ENCODE assay signal across 1 cellular context in the genomic region with DNA sequence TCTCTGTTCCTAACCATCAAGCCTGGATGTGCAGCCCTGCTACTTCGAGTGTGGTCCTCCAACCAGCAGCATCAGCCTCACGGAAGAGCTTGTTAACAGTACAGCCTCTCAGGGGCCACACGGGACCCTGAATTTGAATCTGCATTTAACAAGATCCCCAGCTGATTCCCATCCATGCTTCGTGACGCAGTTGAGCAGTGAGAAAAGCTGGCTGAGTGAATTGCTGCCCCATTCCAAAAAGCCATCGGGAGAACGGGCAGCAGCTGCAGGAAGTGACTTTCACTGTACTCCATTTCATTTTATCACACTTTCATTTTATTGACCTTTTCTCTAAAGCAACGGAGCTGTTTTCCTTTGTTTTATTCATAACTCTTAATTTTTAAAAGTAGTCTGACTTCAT.
TF ChIP-seq lines count a peak whose summit lies in the region.

No MANE protein-coding gene starts in this region.

TF ChIP-seq in GM23338, 12 proteins besides CTCF, POLR2A, EP300 and RAD21 (continued from another document):
- TF ChIP-seq, protein P1, sequence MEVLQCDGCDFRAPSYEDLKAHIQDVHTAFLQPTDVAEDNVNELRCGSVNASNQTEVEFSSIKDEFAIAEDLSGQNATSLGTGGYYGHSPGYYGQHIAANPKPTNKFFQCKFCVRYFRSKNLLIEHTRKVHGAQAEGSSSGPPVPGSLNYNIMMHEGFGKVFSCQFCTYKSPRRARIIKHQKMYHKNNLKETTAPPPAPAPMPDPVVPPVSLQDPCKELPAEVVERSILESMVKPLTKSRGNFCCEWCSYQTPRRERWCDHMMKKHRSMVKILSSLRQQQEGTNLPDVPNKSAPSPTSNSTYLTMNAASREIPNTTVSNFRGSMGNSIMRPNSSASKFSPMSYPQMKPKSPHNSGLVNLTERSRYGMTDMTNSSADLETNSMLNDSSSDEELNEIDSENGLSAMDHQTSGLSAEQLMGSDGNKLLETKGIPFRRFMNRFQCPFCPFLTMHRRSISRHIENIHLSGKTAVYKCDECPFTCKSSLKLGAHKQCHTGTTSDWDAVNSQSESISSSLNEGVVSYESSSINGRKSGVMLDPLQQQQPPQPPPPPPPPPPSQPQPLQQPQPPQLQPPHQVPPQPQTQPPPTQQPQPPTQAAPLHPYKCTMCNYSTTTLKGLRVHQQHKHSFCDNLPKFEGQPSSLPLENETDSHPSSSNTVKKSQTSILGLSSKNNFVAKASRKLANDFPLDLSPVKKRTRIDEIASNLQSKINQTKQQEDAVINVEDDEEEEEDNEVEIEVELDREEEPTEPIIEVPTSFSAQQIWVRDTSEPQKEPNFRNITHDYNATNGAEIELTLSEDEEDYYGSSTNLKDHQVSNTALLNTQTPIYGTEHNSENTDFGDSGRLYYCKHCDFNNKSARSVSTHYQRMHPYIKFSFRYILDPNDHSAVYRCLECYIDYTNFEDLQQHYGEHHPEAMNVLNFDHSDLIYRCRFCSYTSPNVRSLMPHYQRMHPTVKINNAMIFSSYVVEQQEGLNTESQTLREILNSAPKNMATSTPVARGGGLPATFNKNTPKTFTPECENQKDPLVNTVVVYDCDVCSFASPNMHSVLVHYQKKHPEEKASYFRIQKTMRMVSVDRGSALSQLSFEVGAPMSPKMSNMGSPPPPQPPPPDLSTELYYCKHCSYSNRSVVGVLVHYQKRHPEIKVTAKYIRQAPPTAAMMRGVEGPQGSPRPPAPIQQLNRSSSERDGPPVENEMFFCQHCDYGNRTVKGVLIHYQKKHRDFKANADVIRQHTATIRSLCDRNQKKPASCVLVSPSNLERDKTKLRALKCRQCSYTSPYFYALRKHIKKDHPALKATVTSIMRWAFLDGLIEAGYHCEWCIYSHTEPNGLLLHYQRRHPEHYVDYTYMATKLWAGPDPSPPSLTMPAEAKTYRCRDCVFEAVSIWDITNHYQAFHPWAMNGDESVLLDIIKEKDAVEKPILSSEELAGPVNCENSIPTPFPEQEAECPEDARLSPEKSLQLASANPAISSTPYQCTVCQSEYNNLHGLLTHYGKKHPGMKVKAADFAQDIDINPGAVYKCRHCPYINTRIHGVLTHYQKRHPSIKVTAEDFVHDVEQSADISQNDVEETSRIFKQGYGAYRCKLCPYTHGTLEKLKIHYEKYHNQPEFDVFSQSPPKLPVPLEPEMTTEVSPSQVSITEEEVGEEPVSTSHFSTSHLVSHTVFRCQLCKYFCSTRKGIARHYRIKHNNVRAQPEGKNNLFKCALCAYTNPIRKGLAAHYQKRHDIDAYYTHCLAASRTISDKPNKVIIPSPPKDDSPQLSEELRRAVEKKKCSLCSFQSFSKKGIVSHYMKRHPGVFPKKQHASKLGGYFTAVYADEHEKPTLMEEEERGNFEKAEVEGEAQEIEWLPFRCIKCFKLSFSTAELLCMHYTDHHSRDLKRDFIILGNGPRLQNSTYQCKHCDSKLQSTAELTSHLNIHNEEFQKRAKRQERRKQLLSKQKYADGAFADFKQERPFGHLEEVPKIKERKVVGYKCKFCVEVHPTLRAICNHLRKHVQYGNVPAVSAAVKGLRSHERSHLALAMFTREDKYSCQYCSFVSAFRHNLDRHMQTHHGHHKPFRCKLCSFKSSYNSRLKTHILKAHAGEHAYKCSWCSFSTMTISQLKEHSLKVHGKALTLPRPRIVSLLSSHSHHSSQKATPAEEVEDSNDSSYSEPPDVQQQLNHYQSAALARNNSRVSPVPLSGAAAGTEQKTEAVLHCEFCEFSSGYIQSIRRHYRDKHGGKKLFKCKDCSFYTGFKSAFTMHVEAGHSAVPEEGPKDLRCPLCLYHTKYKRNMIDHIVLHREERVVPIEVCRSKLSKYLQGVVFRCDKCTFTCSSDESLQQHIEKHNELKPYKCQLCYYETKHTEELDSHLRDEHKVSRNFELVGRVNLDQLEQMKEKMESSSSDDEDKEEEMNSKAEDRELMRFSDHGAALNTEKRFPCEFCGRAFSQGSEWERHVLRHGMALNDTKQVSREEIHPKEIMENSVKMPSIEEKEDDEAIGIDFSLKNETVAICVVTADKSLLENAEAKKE (CRISPR knock-in tag; IDR thresholded peaks at IDR 0.05), result no peak
- TF ChIP-seq CREB1 (CRISPR knock-in tag; IDR thresholded peaks at IDR 0.05; ENCODE audit: low read depth), result no peak
- no peak for TF ChIP-seq ZNF114 (CRISPR knock-in tag; IDR thresholded peaks at IDR 0.05)
- TF ChIP-seq POLR2AphosphoS5 (IDR thresholded peaks at IDR 0.05; ENCODE audit: low read depth), result no peak
- TF ChIP-seq, protein P2, sequence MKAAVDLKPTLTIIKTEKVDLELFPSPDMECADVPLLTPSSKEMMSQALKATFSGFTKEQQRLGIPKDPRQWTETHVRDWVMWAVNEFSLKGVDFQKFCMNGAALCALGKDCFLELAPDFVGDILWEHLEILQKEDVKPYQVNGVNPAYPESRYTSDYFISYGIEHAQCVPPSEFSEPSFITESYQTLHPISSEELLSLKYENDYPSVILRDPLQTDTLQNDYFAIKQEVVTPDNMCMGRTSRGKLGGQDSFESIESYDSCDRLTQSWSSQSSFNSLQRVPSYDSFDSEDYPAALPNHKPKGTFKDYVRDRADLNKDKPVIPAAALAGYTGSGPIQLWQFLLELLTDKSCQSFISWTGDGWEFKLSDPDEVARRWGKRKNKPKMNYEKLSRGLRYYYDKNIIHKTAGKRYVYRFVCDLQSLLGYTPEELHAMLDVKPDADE (IDR thresholded peaks at IDR 0.05), result no peak
- TF ChIP-seq, protein P3, sequence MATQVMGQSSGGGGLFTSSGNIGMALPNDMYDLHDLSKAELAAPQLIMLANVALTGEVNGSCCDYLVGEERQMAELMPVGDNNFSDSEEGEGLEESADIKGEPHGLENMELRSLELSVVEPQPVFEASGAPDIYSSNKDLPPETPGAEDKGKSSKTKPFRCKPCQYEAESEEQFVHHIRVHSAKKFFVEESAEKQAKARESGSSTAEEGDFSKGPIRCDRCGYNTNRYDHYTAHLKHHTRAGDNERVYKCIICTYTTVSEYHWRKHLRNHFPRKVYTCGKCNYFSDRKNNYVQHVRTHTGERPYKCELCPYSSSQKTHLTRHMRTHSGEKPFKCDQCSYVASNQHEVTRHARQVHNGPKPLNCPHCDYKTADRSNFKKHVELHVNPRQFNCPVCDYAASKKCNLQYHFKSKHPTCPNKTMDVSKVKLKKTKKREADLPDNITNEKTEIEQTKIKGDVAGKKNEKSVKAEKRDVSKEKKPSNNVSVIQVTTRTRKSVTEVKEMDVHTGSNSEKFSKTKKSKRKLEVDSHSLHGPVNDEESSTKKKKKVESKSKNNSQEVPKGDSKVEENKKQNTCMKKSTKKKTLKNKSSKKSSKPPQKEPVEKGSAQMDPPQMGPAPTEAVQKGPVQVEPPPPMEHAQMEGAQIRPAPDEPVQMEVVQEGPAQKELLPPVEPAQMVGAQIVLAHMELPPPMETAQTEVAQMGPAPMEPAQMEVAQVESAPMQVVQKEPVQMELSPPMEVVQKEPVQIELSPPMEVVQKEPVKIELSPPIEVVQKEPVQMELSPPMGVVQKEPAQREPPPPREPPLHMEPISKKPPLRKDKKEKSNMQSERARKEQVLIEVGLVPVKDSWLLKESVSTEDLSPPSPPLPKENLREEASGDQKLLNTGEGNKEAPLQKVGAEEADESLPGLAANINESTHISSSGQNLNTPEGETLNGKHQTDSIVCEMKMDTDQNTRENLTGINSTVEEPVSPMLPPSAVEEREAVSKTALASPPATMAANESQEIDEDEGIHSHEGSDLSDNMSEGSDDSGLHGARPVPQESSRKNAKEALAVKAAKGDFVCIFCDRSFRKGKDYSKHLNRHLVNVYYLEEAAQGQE (IDR thresholded peaks at IDR 0.05; ENCODE audit: unreplicated experiment), result no peak
